In genomic region chr10:110387983-110388681, GRCh38 we compare ENCODE assay signal across 8 cellular contexts.
DNase-seq lines count a peak whose midpoint lies in the region; ATAC-seq, FAIRE-seq and TF ChIP-seq lines count a peak whose summit lies in the region.

No MANE protein-coding gene starts in this region.

- H3K27ac ChIP-seq in MM.1S (ENCODE audit: low read length) (peak overlapping the region; percentile 99), endodermal cell (ENCODE audit: low read depth, low read length) (no peak overlapping the region)

- WGBS in endodermal cell (ENCODE audit: insufficient coverage in 1 of 2, insufficient read length in 1 of 2), 2 experiments: 80 to 87% methylated on average over 1 to 7 of the region's 7 CpGs

- no peaks in the 10 kb centered on the region for H3K9me3 ChIP-seq in MM.1S (replicated peaks; ENCODE audit: insufficient read depth, low read length)
- H3K9me3 ChIP-seq in endodermal cell (ENCODE audit: control insufficient read depth, low read length): peaks cover 5% of the 10 kb centered on the region

- H3K27ac Mint-ChIP-seq in endodermal cell: no peak overlapping the region

- H3K27me3 ChIP-seq in MM.1S (replicated peaks; ENCODE audit: insufficient read depth, low read length) (no peaks in the 10 kb centered on the region), endodermal cell (ENCODE audit: control insufficient read depth, insufficient read depth, low read length, poor library complexity, severe bottlenecking) (no peaks in the 10 kb centered on the region)

- peaks cover 26% of the 10 kb centered on the region for H3F3A ChIP-seq in MM.1S (ENCODE audit: insufficient read depth, low read length)

- H2AFZ ChIP-seq in MM.1S (ENCODE audit: low read length): peak overlapping the region; percentile 63

- H3K9ac ChIP-seq in MM.1S (ENCODE audit: low read length) (peak overlapping the region; percentile 79), endodermal cell (ENCODE audit: extremely low read depth, low read length, poor library complexity, severe bottlenecking) (no peak overlapping the region)

- H3K9me2 ChIP-seq in MM.1S (replicated peaks; ENCODE audit: insufficient read depth, low read length): no peaks in the 10 kb centered on the region

- no peak for TF ChIP-seq CTCF in MM.1S (IDR thresholded peaks at IDR 0.05; ENCODE audit: low read length)
- no peak for TF ChIP-seq CTCF in foreskin fibroblast (IDR thresholded peaks at IDR 0.05; ENCODE audit: low read depth, low read length)
- no peak for TF ChIP-seq CTCF in endodermal cell (conservative IDR thresholded peaks at IDR 0.05)

- H3K36me3 Mint-ChIP-seq in endodermal cell (ENCODE audit: low read depth): no peaks in the 10 kb centered on the region

- peaks cover 8% of the 10 kb centered on the region for H3K27me3 Mint-ChIP-seq in endodermal cell (ENCODE audit: insufficient read depth)

- DNase-seq in MM.1S (peak; percentile 67), foreskin fibroblast (peak; percentile 56 to 80), endodermal cell (no peak), urothelium cell line (ENCODE audit: low spot score) (no peak), GF-D8 (lab: John Stamatoyannopoulos, UW) (no peak), glomerular visceral epithelial cell (ENCODE audit: extremely low spot score) (no peak)

- ATAC-seq in GM18498 (IDR thresholded peaks at IDR 0.05; ENCODE audit: unreplicated experiment) (peak; percentile 86), GM21737 (IDR thresholded peaks at IDR 0.05; ENCODE audit: unreplicated experiment) (peak; percentile 86)

- H3K4me2 ChIP-seq in MM.1S (ENCODE audit: low read depth, low read length): peak overlapping the region; percentile 84

- H3K36me3 ChIP-seq in MM.1S (replicated peaks; ENCODE audit: insufficient read depth, low read length): no peaks in the 10 kb centered on the region
- no peaks in the 10 kb centered on the region for H3K36me3 ChIP-seq in endodermal cell (ENCODE audit: control insufficient read depth, insufficient read depth, low read length)

- H3K9me3 Mint-ChIP-seq in endodermal cell: peaks cover 2% of the 10 kb centered on the region

- no peaks in the 10 kb centered on the region for H3K79me2 ChIP-seq in MM.1S (ENCODE audit: low read length)

- H3K4me3 Mint-ChIP-seq in endodermal cell: no peak overlapping the region

- no peaks in the 10 kb centered on the region for H4K20me1 ChIP-seq in MM.1S (ENCODE audit: insufficient read depth, low read length)

- H3K4me1 ChIP-seq in MM.1S (ENCODE audit: low read length) (peaks cover 37% of the 10 kb centered on the region), endodermal cell (ENCODE audit: control insufficient read depth, insufficient read depth, low read length) (peaks cover 11% of the 10 kb centered on the region)

- peak overlapping the region; percentile 35 for H3K4me3 ChIP-seq in MM.1S (ENCODE audit: low read length)
- no peak overlapping the region for H3K4me3 ChIP-seq in foreskin fibroblast (ENCODE audit: low read depth in 1 of 2, low read length in 2 of 2)
- no peak overlapping the region for H3K4me3 ChIP-seq in endodermal cell (ENCODE audit: low read length)

- peaks cover 21% of the 10 kb centered on the region for H3K4me1 Mint-ChIP-seq in endodermal cell

- FAIRE-seq in urothelium cell line (lab: Jason Lieb, UNC): no peak

Comparison
In these comparisons a context has a peak if more than half of its experiments do, and no peak if none do; other contexts are left out.
1. DNase-seq: peak in MM.1S (single experiment) and foreskin fibroblast (2 of 2); none in endodermal cell (single experiment), urothelium cell line (single experiment), GF-D8 (single experiment) and glomerular visceral epithelial cell (single experiment).